Comparison of ENCODE assay signal across 13 cellular contexts in the genomic region with DNA sequence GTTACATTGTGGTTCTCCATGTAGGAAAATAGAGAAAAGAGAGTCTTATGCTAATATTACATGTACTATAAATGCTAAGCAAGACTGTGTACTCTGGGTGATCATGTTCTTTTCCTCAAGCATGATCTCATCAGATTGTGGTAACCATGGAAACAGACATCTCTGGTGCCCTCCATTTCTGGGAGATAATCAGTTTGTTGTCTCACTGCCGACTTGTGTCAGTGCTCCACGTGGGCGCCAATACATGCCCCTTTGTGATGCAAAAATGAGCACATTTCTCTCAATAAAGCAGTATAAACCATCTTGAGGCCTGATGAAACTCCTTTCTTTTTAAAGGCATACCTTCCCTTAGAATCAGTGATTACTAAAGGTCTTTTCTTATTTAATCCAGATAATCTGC. TPM values are rescaled to one million over a fixed set of nuclear protein-coding genes. Genes with fewer than 3 reads are reported as not detected.
A peak's percentile ranks its signal among the peaks of the same experiment; 100 is the strongest.
DNase-seq lines count a peak whose midpoint lies in the region; TF ChIP-seq lines count a peak whose summit lies in the region.
"Had no signal": no experiment of that assay in that cellular context is flagged by ENCODE, and none has a peak within 500 bp of the region (broad histone marks: within the 10 kb centered on the region; RNA-seq: fewer than 3 reads in every experiment).

No MANE protein-coding gene starts in this region.

- H3K27ac ChIP-seq in WERI-Rb-1 = no peak overlapping the region

- H3K4me3 ChIP-seq in WERI-Rb-1 (ENCODE audit: low read depth, low read length) = no peak overlapping the region

- DNase-seq in Ammon's horn (ENCODE audit: low spot score) = peak; percentile 91
- DNase-seq in SK-N-DZ (ENCODE audit: low spot score) = peak; percentile 69
- peak; percentile 49 for DNase-seq in foreskin melanocyte
- peak in 52 of 56 donors; percentile 3 to 90 (median 54) for DNase-seq in nucleus accumbens (lab: John Stamatoyannopoulos, UW)
- no peak for DNase-seq in cerebellum (ENCODE audit: low spot score)
- DNase-seq in WERI-Rb-1 = no peak
- DNase-seq in mesenteric fat pad (ENCODE audit: low spot score) = no peak
- no peak for DNase-seq in HuH-7.5 (ENCODE audit: low spot score)
- DNase-seq: activated naive CD8-positive, alpha-beta T cell treated with anti-CD3 and anti-CD28 coated beads for 36 hours; IMR-90; MV-4-11; naive thymus-derived CD8-positive, alpha-beta T cell; stimulated activated CD4-positive, alpha-beta T cell treated with anti-CD3 and anti-CD28 coated beads, Interleukin-4, amount 100 ng/mL, for 4 hours had no signal

- H3K36me3 ChIP-seq in WERI-Rb-1 = no peaks in the 10 kb centered on the region

- H3K9me3 ChIP-seq in WERI-Rb-1 (ENCODE audit: severe bottlenecking) = no peaks in the 10 kb centered on the region

- H3K27me3 ChIP-seq in WERI-Rb-1 (ENCODE audit: insufficient read depth, low read depth, severe bottlenecking) = no peaks in the 10 kb centered on the region

- TF ChIP-seq CTCF in WERI-Rb-1 (IDR thresholded peaks at IDR 0.05; ENCODE audit: low read depth, low read length) = no peak

RNA-seq across cellular contexts. Expression of gene TMEM30A, which starts 6.0 kb away (rescaled TPM):
- 49.6 and 50.8 TPM in 2 replicates for polyA plus RNA-seq in SK-N-DZ (2014; cell fraction: cytosol; rRNA removed)
- polyA plus RNA-seq in SK-N-DZ (2014; cell fraction: nucleus; rRNA removed) = 24.2 and 24.6 TPM in 2 replicates
- total RNA-seq in cerebellum (108 TPM), mesenteric fat pad (109 TPM)

RNA-seq across cellular contexts. Expression of gene COX7A2, which starts 47.0 kb away (rescaled TPM):
- 4,889 and 5,791 TPM in 2 replicates for polyA plus RNA-seq in SK-N-DZ (2014; cell fraction: cytosol; rRNA removed)
- 1,566 and 3,018 TPM in 2 replicates for polyA plus RNA-seq in SK-N-DZ (2014; cell fraction: nucleus; rRNA removed)
- total RNA-seq in cerebellum = 102 TPM
- 336 TPM for total RNA-seq in mesenteric fat pad

Comparison
In these comparisons a context has a peak if more than half of its experiments do, and no peak if none do; other contexts are left out.
1. DNase-seq: peak in Ammon's horn (single experiment), SK-N-DZ (single experiment), foreskin melanocyte (single experiment) and nucleus accumbens (52 of 56); none in cerebellum (single experiment), WERI-Rb-1 (single experiment), mesenteric fat pad (single experiment) and HuH-7.5 (single experiment).